ENCODE assay signal across 10 cellular contexts in the genomic region with DNA sequence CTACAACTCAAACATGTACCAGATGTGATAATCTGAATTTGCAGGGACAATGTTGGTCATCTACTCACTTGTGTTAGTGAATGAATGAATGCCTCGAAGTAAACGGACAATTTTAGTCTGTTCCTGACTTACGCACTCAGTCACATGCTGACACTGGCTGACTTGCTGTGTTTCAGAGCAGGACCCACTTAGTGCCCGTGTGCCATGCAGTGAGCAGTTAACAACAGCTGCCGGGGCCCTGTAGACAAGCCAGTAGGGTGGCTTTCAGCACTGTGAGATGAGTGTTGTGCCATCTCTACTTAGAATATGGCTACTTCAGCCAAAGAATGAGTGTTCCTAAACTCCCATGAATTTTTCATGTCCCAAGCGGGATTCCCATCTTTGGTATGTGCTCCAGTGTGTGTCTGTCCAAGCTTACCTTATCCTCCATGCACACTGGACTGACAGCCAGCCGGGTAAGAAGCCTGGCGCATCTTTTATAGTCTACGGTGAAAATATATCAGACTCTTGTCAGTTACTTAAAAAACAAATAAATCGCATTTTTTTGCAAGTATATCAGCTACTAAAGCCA. TPM values are rescaled to one million over a fixed set of nuclear protein-coding genes. Genes with fewer than 3 reads are reported as not detected.
"Had no signal": no experiment of that assay in that cellular context is flagged by ENCODE, and none has a peak within 500 bp of the region (broad histone marks: within the 10 kb centered on the region; RNA-seq: fewer than 3 reads in every experiment).

No MANE protein-coding gene starts in this region.

- DNase-seq: GM23248, GOT3, H7, HFFc6, IMR-90 had no signal

- H3K27ac Mint-ChIP-seq: HFFc6 had no signal

- H3K9me3 Mint-ChIP-seq: HFFc6 had no signal

- H3K4me1 ChIP-seq: HAP-1 had no signal

- H3K9me3 ChIP-seq: HAP-1 had no signal

- FAIRE-seq: K562 had no signal

- H3K4me3 ChIP-seq: GM23248, HAP-1, K562 had no signal

- H2AFZ ChIP-seq: GM23248 had no signal

- H3K4me3 Mint-ChIP-seq: HFFc6 had no signal

- H3K9ac ChIP-seq: GM23248 had no signal

- H3K27ac ChIP-seq: GM23248, HL-60 had no signal

RNA-seq across cellular contexts. Expression of a gene that starts 5.1 kb away (rescaled TPM):
- total RNA-seq: GM23248, H4, HFFc6, HT1080, IMR-90, K562 had no signal
